ENCODE assay signal across 1 cellular context in the genomic region with DNA sequence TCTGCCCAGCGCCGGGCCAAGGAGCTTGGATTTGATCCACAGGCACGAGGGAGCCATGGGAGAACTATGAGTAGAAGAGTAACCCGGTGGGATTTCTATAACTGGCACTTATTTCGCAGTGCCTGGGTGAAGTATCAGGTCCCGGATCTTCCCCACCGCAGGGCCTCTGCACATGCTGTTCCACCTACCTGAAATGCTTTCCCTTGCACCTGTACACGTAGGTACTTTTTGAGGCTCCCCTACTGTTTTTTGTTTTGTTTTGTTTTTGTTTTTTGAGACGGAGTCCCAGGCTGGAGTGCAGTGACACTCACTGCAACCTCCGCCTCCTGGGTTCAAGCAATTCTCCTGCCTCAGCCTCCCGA.
TF ChIP-seq lines count a peak whose summit lies in the region.

No MANE protein-coding gene starts in this region.

TF ChIP-seq in GM23338, 12 proteins besides CTCF, POLR2A, EP300 and RAD21 (continued from another document):
- no peak for TF ChIP-seq REST (IDR thresholded peaks at IDR 0.05; ENCODE audit: unreplicated experiment)
- TF ChIP-seq ZNF462 (CRISPR knock-in tag; IDR thresholded peaks at IDR 0.05): no peak
- TF ChIP-seq ETS1 (IDR thresholded peaks at IDR 0.05): no peak
- no peak for TF ChIP-seq ZNF331 (CRISPR knock-in tag; IDR thresholded peaks at IDR 0.05; ENCODE audit: low read depth)
- no peak for TF ChIP-seq ZNF114 (CRISPR knock-in tag; IDR thresholded peaks at IDR 0.05)
- no peak for TF ChIP-seq EZH2phosphoT487 (IDR thresholded peaks at IDR 0.05; ENCODE audit: unreplicated experiment)
- TF ChIP-seq STAT1 (IDR thresholded peaks at IDR 0.05; ENCODE audit: unreplicated experiment): no peak
